ENCODE assay signal across 6 cellular contexts in genomic region chr6:18020545-18020944, GRCh38. TPM values are rescaled to one million over a fixed set of nuclear protein-coding genes. Genes with fewer than 3 reads are reported as not detected.
DNase-seq lines count a peak whose midpoint lies in the region; ATAC-seq, FAIRE-seq and TF ChIP-seq lines count a peak whose summit lies in the region.
"Not testable (repeated sequence)": the region's sequence is repeated elsewhere in the genome, so short reads cannot be mapped to it uniquely, and the experiment has no call there.

No MANE protein-coding gene starts in this region.

- H3K27ac ChIP-seq in epithelial cell of prostate: peak overlapping the region; percentile 91
- H3K27ac ChIP-seq in keratinocyte (ENCODE audit: control insufficient read depth, insufficient read depth, low read length): peak overlapping the region; percentile 57
- H3K27ac ChIP-seq in neuronal stem cell (replicated peaks; ENCODE audit: low read length): not testable (repeated sequence)

- H3K79me1 ChIP-seq in neuronal stem cell (ENCODE audit: low read depth, low read length): not testable (repeated sequence)

- H3K27me3 ChIP-seq in Loucy (ENCODE audit: insufficient read depth, low read length, poor library complexity, severe bottlenecking); keratinocyte (ENCODE audit: control insufficient read depth, extremely low read depth, insufficient read depth, low read length); neuronal stem cell (ENCODE audit: control insufficient read depth in 3 of 3, insufficient read depth in 3 of 3, low read depth in 1 of 3, low read length in 3 of 3): not testable (repeated sequence)

- not testable (repeated sequence) for TF ChIP-seq CTCF in Loucy (conservative IDR thresholded peaks at IDR 0.05; ENCODE audit: low read length); WTC11 (IDR thresholded peaks at IDR 0.05); keratinocyte (optimal IDR thresholded peaks at IDR 0.05 in 1 of 3, IDR thresholded peaks at IDR 0.05 in 1 of 3, conservative IDR thresholded peaks at IDR 0.05 in 1 of 3; ENCODE audit: extremely low read depth in 1 of 3, insufficient read depth in 2 of 3, low read length in 3 of 3); nephron (IDR thresholded peaks at IDR 0.05; ENCODE audit: unreplicated experiment in 3 of 3)

- FAIRE-seq in keratinocyte (lab: Jason Lieb, UNC): peak; percentile 56

- not testable (repeated sequence) for H3K4me1 ChIP-seq in Loucy (ENCODE audit: insufficient read depth, low read length, poor library complexity, severe bottlenecking)
- H3K4me1 ChIP-seq in keratinocyte (ENCODE audit: control insufficient read depth, extremely low read depth, insufficient read depth, low read length): peaks cover 50% of the 10 kb centered on the region
- H3K4me1 ChIP-seq in neuronal stem cell (ENCODE audit: control insufficient read depth in 2 of 2, insufficient read depth in 1 of 2, low read depth in 1 of 2, low read length in 2 of 2): peaks cover 12 to 17% of the 10 kb centered on the region in 2 donors

- H3K4me1 Mint-ChIP-seq in WTC11 (peaks cover 62% of the 10 kb centered on the region), nephron (peaks cover 31% of the 10 kb centered on the region)

- not testable (repeated sequence) for H3K27me3 Mint-ChIP-seq in WTC11 (ENCODE audit: low read depth); nephron (ENCODE audit: low read depth)

- H4K8ac ChIP-seq in neuronal stem cell (ENCODE audit: low read depth, low read length): not testable (repeated sequence)

- not testable (repeated sequence) for H3K4me2 ChIP-seq in Loucy (ENCODE audit: low read depth, low read length, poor library complexity, severe bottlenecking); keratinocyte (ENCODE audit: control insufficient read depth, extremely low read depth, insufficient read depth, low read depth, low read length); neuronal stem cell (ENCODE audit: insufficient read depth, low read length, poor library complexity, severe bottlenecking)

- not testable (repeated sequence) for H3K23ac ChIP-seq in neuronal stem cell (ENCODE audit: low read depth, low read length, poor library complexity)

- H3K36me3 ChIP-seq in Loucy (ENCODE audit: insufficient read depth, low read length); keratinocyte (ENCODE audit: control insufficient read depth in 2 of 2, extremely low read depth in 1 of 2, insufficient read depth in 2 of 2, low read length in 2 of 2); neuronal stem cell (replicated peaks in 1 of 2; ENCODE audit: control insufficient read depth in 2 of 2, insufficient read depth in 2 of 2, low read length in 2 of 2): not testable (repeated sequence)

- dilution Hi-C loops in keratinocyte (cut with MboI; ENCODE audit: extremely low pct_ligation_motif_present, low sequenced_read_pairs): not testable (repeated sequence)

- not testable (repeated sequence) for H4K20me1 ChIP-seq in Loucy (ENCODE audit: insufficient read depth, low read length, poor library complexity, severe bottlenecking); keratinocyte (ENCODE audit: control insufficient read depth, extremely low read depth, insufficient read depth, low read length)

- WGBS in neuronal stem cell (ENCODE audit: extremely low coverage in 2 of 2, insufficient read length in 2 of 2, insufficient replicate concordance in 1 of 2), 2 donors: no CpG with 5 or more reads among the region's 5 CpGs

- H3K36me3 Mint-ChIP-seq in WTC11; nephron (ENCODE audit: low read depth): not testable (repeated sequence)

- CTCF ChIA-PET in WTC11 (lab: Charles Lee): interaction anchor here (0.9 kb wide), 1 partner anchor 187 kb away, joined by 3 read pairs; no protein-coding TSS in a partner anchor

- not testable (repeated sequence) for H3K9me3 Mint-ChIP-seq in WTC11, nephron

- not testable (repeated sequence) for H3K9me2 ChIP-seq in Loucy (replicated peaks; ENCODE audit: low read depth, low read length)

- H3K4ac ChIP-seq in neuronal stem cell (ENCODE audit: low read length): not testable (repeated sequence)

- not testable (repeated sequence) for ATAC-seq in WTC11

- not testable (repeated sequence) for H3K9ac ChIP-seq in Loucy (ENCODE audit: low read depth, low read length, poor library complexity, severe bottlenecking); keratinocyte (ENCODE audit: control insufficient read depth, extremely low read depth, insufficient read depth, low read length); neuronal stem cell (ENCODE audit: low read depth, low read length, poor library complexity)

- H3K27ac Mint-ChIP-seq in WTC11 (peak overlapping the region; percentile 50; the same call in 1 of the 2 replicates), nephron (peak overlapping the region; percentile 78 to 94 (median 79))

- H2BK15ac ChIP-seq in neuronal stem cell (ENCODE audit: low read length): not testable (repeated sequence)

- not testable (repeated sequence) for H2BK12ac ChIP-seq in neuronal stem cell (ENCODE audit: low read length)

- H2BK5ac ChIP-seq in neuronal stem cell (ENCODE audit: low read length): not testable (repeated sequence)

- H3K9me1 ChIP-seq in keratinocyte (ENCODE audit: control insufficient read depth, extremely low read depth, insufficient read depth, low read length): not testable (repeated sequence)

- not testable (repeated sequence) for H3K14ac ChIP-seq in neuronal stem cell (ENCODE audit: low read length)

- POLR2A ChIA-PET in WTC11 (lab: Charles Lee): not testable (repeated sequence)

- not testable (repeated sequence) for H2BK120ac ChIP-seq in neuronal stem cell (ENCODE audit: low read depth, low read length)

- H3K4me3 ChIP-seq in Loucy (ENCODE audit: low read length, poor library complexity, severe bottlenecking); keratinocyte (ENCODE audit: control insufficient read depth in 2 of 3, extremely low read depth in 1 of 3, insufficient read depth in 2 of 3, low read depth in 1 of 3, low read length in 3 of 3); neuronal stem cell (ENCODE audit: low read length in 2 of 2): not testable (repeated sequence)

- not testable (repeated sequence) for H4K91ac ChIP-seq in neuronal stem cell (ENCODE audit: low read depth, low read length, poor library complexity)

- H3K18ac ChIP-seq in neuronal stem cell (ENCODE audit: low read length): not testable (repeated sequence)

- not testable (repeated sequence) for H3K9me3 ChIP-seq in Loucy (ENCODE audit: insufficient read depth, low read depth, low read length); keratinocyte (ENCODE audit: control insufficient read depth, low read depth, low read length); neuronal stem cell (replicated peaks in 1 of 2; ENCODE audit: control insufficient read depth in 2 of 2, insufficient read depth in 1 of 2, low read depth in 1 of 2, low read length in 2 of 2)

- H3F3A ChIP-seq in Loucy (ENCODE audit: low read depth): not testable (repeated sequence)

- H3K79me2 ChIP-seq in Loucy (ENCODE audit: insufficient read depth, low read length); keratinocyte (ENCODE audit: control insufficient read depth, insufficient read depth, low read length): not testable (repeated sequence)

- H2AK5ac ChIP-seq in neuronal stem cell (ENCODE audit: low read depth, low read length): not testable (repeated sequence)

- H2AFZ ChIP-seq in Loucy (ENCODE audit: low read length) (0 out of 2 replicates have a peak overlapping the region, but pooled peaks have one; percentile 34), neuronal stem cell (ENCODE audit: low read length) (peak overlapping the region; percentile 87)
- not testable (repeated sequence) for H2AFZ ChIP-seq in keratinocyte (ENCODE audit: control insufficient read depth, low read length)

- H3K4me3 Mint-ChIP-seq in WTC11, nephron: not testable (repeated sequence)

- not testable (repeated sequence) for DNase-seq in WTC11 (ENCODE audit: low spot score); epithelial cell of prostate (ENCODE audit: low read depth, low spot score); keratinocyte (ENCODE audit: low read depth, low spot score); neuronal stem cell (ENCODE audit: low spot score)

TF ChIP-seq in WTC11, 78 proteins besides CTCF, POLR2A, EP300 and RAD21:
- TF ChIP-seq NFYB (CRISPR knock-in tag; conservative IDR thresholded peaks at IDR 0.05; ENCODE audit: low read depth): peak; percentile 68

RNA-seq across cellular contexts. Expression of gene KIF13A, which starts 33.1 kb away (rescaled TPM):
- total RNA-seq in WTC11 (2021): 27.8 to 32.7 TPM (median 27.8 TPM) in 3 replicates
- polyA plus RNA-seq in keratinocyte: 90.1 to 106 TPM (median 96.2 TPM) in 3 replicates
- 40.6 TPM for polyA plus RNA-seq in keratinocyte (2011; ENCODE audit: low read depth)
- 81.7 and 104 TPM in 2 replicates for polyA plus RNA-seq in keratinocyte (2011; cell fraction: cytosol; rRNA removed)
- polyA plus RNA-seq in keratinocyte (2011; cell fraction: nucleus; rRNA removed): 149 and 161 TPM in 2 replicates
- 51.2 and 90.2 TPM in 2 replicates for polyA plus RNA-seq in keratinocyte (2012; ENCODE audit: low replicate concordance)
- polyA minus RNA-seq in keratinocyte: 87.5 to 126 TPM (median 106 TPM) in 3 replicates
- 73.3 TPM for polyA minus RNA-seq in keratinocyte (2011; cell fraction: cytosol; rRNA and poly(A)+ RNA removed)
- polyA minus RNA-seq in keratinocyte (2011; cell fraction: nucleus; rRNA and poly(A)+ RNA removed): 171 and 308 TPM in 2 replicates
- polyA plus RNA-seq in neuronal stem cell (2013, experiment 1 of 2): 9.1 TPM
- polyA plus RNA-seq in neuronal stem cell (2013, experiment 2 of 2): 9.1 TPM
